In the genomic region with DNA sequence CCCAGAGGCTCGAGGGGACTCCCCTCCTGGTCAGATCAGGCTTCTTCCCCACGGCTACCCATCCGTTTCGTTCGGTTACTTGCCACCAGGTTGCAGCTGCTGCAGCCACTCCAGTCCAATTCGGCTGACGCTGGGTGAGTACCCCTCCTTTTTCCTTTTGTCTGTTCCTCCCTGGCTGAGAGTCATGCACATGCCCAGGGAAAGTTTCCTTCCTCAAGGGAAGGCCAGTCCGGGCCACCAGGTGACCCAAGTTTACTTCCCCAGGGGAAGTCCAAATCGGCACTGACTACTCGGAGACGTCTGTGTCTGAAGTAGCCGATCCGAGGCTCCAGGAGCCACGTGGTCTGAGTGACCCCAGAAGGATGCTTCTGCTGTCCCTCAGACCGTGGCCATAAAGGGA, we compare ENCODE assay signal across 23 cellular contexts. TPM values are rescaled to one million over a fixed set of nuclear protein-coding genes. Genes with fewer than 3 reads are reported as not detected.
"Had no signal": no experiment of that assay in that cellular context is flagged by ENCODE, and none has a peak within 500 bp of the region (broad histone marks: within the 10 kb centered on the region; RNA-seq: fewer than 3 reads in every experiment).

No MANE protein-coding gene starts in this region.

- H3K4me2 ChIP-seq: KMS-11 had no signal

- H3K27ac ChIP-seq: KMS-11, SJSA1, SK-N-MC had no signal

- H3K4me3 ChIP-seq: SJSA1, SK-N-MC had no signal

- H3K9ac ChIP-seq: KMS-11 had no signal

- DNase-seq: IMR-90, Kasumi-1, MM.1S, NCI-H1092 treated with DMSO at 0.1 percent for 48 hours, NCI-H1436, NCI-H187, NCI-H2029, NCI-H2081 treated with DMSO at 0.1 percent for 48 hours, NCI-H2227 treated with DMSO at 0.1 percent for 48 hours, NCI-H524, NCI-H526 treated with DMSO at 0.1 percent for 48 hours, NCI-H82, Right ventricle myocardium superior, RPMI8226, SIG-M5 had no signal

- FAIRE-seq: HepG2, RCC 7860 had no signal

- H3K4me1 ChIP-seq: SJSA1 had no signal

- H3K9me3 ChIP-seq: SJSA1 had no signal

- H3K27me3 ChIP-seq: SJSA1 had no signal

- ATAC-seq: HepG2 had no signal

- H3K36me3 ChIP-seq: SJSA1 had no signal

RNA-seq across cellular contexts. Expression of gene OR56A3, which starts 13.2 kb away (rescaled TPM):
- total RNA-seq: HepG2, HT1080, IMR-90, M059J, NCI-H460, Right ventricle myocardium superior, SJSA1 had no signal
- polyA plus RNA-seq: HepG2, IMR-90 had no signal

RNA-seq across cellular contexts. Expression of gene OR52E5, which starts 35.8 kb away (rescaled TPM):
- total RNA-seq: HepG2, HT1080, IMR-90, M059J, NCI-H460, Right ventricle myocardium superior, SJSA1 had no signal
- polyA plus RNA-seq: HepG2, IMR-90 had no signal

RNA-seq across cellular contexts. Expression of gene OR56A5, which starts 39.5 kb away (rescaled TPM):
- total RNA-seq: HepG2, HT1080, IMR-90, M059J, NCI-H460, Right ventricle myocardium superior, SJSA1 had no signal
- polyA plus RNA-seq: HepG2, IMR-90 had no signal

RNA-seq across cellular contexts. Expression of gene OR52E4, which starts 48.4 kb away (rescaled TPM):
- total RNA-seq: HepG2, HT1080, IMR-90, M059J, NCI-H460, Right ventricle myocardium superior, SJSA1 had no signal
- polyA plus RNA-seq: HepG2, IMR-90 had no signal

RNA-seq across cellular contexts. Expression of gene OR52L1, which starts 58.0 kb away (rescaled TPM):
- total RNA-seq: HepG2, HT1080, IMR-90, NCI-H460, Right ventricle myocardium superior, SJSA1 had no signal
- polyA plus RNA-seq: HepG2, IMR-90 had no signal
